11 cellular contexts compared by ENCODE assay signal in the genomic region with DNA sequence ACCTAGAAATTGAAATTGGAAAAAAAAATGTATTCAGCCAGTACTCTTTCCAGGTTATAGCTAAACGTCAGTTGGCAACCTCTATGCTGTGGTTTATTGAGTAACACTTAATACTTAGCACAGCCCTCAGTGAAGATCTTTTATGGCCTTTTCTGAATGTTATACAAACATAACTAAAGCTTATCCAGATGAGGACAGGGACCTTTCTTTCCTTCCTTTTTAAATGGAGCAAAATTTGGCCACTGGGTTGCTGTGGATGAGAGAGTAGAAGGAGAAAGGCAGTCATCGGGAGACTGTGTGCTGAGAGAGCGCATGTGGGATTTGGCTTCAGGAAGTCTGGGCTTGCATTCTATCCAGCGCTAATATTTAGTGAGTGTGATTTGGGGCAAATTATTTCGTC. TPM values are rescaled to one million over a fixed set of nuclear protein-coding genes. Genes with fewer than 3 reads are reported as not detected.
DNase-seq lines count a peak whose midpoint lies in the region; TF ChIP-seq lines count a peak whose summit lies in the region.
"Had no signal": no experiment of that assay in that cellular context is flagged by ENCODE, and none has a peak within 500 bp of the region (broad histone marks: within the 10 kb centered on the region; RNA-seq: fewer than 3 reads in every experiment).

No MANE protein-coding gene starts in this region.

- intact Hi-C loops in sigmoid colon (cut with DNase I) = loop anchor here (5.0 kb wide), 1 partner anchor 93 kb away; no protein-coding TSS in a partner anchor

- TF ChIP-seq POLR2A in sigmoid colon (IDR thresholded peaks at IDR 0.05) = no peak

- TF ChIP-seq EP300 in sigmoid colon (IDR thresholded peaks at IDR 0.05) = no peak

- H3K27ac ChIP-seq in sigmoid colon (peak overlapping the region in 3 of 4 donors; percentile 62 to 81 (median 77)), brain microvascular endothelial cell (no peak overlapping the region)

- in situ Hi-C loops in brain microvascular endothelial cell (cut with HindIII; ENCODE audit: low pct_ligation_motif_present, low sequenced_read_pairs) = no loop called here

- no peak for TF ChIP-seq CTCF in sigmoid colon (IDR thresholded peaks at IDR 0.05)
- TF ChIP-seq CTCF in brain microvascular endothelial cell (IDR thresholded peaks at IDR 0.05; ENCODE audit: low read depth, low read length, missing control alignments) = no peak

- 51 to 52% methylated on average over 5 of the region's 5 CpGs for WGBS in sigmoid colon, 2 donors

- H3K4me3 ChIP-seq in sigmoid colon = no peak overlapping the region
- H3K4me3 ChIP-seq in brain microvascular endothelial cell (ENCODE audit: low read depth, low read length) = no peak overlapping the region

- H3K9me3 ChIP-seq in sigmoid colon = no peaks in the 10 kb centered on the region

- H3K36me3 ChIP-seq in sigmoid colon (no peaks in the 10 kb centered on the region), brain microvascular endothelial cell (replicated peaks) (no peaks in the 10 kb centered on the region)

- DNase-seq in GM04503 (ENCODE audit: low read depth) = peak; percentile 76
- peak; percentile 27 for DNase-seq in NOMO-1 treated with dmso at 0.1 percent for 144 hours (lab: John Stamatoyannopoulos, UW; ENCODE audit: unreplicated experiment)
- DNase-seq in fibroblast of peridontal ligament (ENCODE audit: extremely low read depth) = peak; percentile 89
- no peak for DNase-seq in sigmoid colon
- DNase-seq in brain microvascular endothelial cell = no peak
- DNase-seq in GOT3 (lab: John Stamatoyannopoulos, UW) = no peak
- DNase-seq in NCI-H524 (lab: John Stamatoyannopoulos, UW) = no peak
- DNase-seq in NK-92 (lab: John Stamatoyannopoulos, UW; ENCODE audit: unreplicated experiment) = no peak
- DNase-seq: DMS153; naive thymus-derived CD4-positive, alpha-beta T cell; stimulated activated CD4-positive, alpha-beta T cell treated with anti-CD3 and anti-CD28 coated beads, Interleukin-4, amount 100 ng/mL, for 1 hour had no signal

- H3K27me3 ChIP-seq in sigmoid colon (no peaks in the 10 kb centered on the region), brain microvascular endothelial cell (replicated peaks) (no peaks in the 10 kb centered on the region)

- peaks cover 0 to 88% (median 79%) of the 10 kb centered on the region in 4 donors for H3K4me1 ChIP-seq in sigmoid colon

RNA-seq across cellular contexts. Expression of a gene that starts 36.1 kb away (rescaled TPM):
- 100 to 1,000 TPM in 1 of 4 donors, 10 to 100 TPM in 3; 39.6 to 130 (median 61.3) TPM for total RNA-seq in sigmoid colon
- 1 to 10 TPM; 1.2 to 8.5 (median 1.4) TPM for polyA plus RNA-seq in sigmoid colon

Comparison
In these comparisons a context has a peak if more than half of its experiments do, and no peak if none do; other contexts are left out.
1. DNase-seq: peak in GM04503 (single experiment), NOMO-1 treated with dmso at 0.1 percent for 144 hours (single experiment) and fibroblast of peridontal ligament (single experiment); none in sigmoid colon (single experiment), brain microvascular endothelial cell (single experiment), GOT3 (single experiment), NCI-H524 (0 of 2) and NK-92 (single experiment).